Comparison of ENCODE assay signal across 7 cellular contexts in genomic region chr11:108009497-108010360, GRCh38. TPM values are rescaled to one million over a fixed set of nuclear protein-coding genes. Genes with fewer than 3 reads are reported as not detected.
DNase-seq lines count a peak whose midpoint lies in the region; ATAC-seq, FAIRE-seq and TF ChIP-seq lines count a peak whose summit lies in the region.

No MANE protein-coding gene starts in this region.

- peaks cover 12 to 55% of the 10 kb centered on the region in 2 experiments for H3K79me2 ChIP-seq in H1 (ENCODE audit: control insufficient read depth in 1 of 2, insufficient read depth in 2 of 2, low read length in 2 of 2)

- no peaks in the 10 kb centered on the region for H3K27me3 ChIP-seq in H1 (replicated peaks in 1 of 4; ENCODE audit: control insufficient read depth in 3 of 4, extremely low read depth in 1 of 4, insufficient read depth in 3 of 4, low read length in 3 of 4)
- H3K27me3 ChIP-seq in uterus = no peaks in the 10 kb centered on the region

- no peak overlapping the region for H2BK20ac ChIP-seq in H1 (ENCODE audit: low read length)

- H4K5ac ChIP-seq in H1 (ENCODE audit: insufficient read length, low read depth, low read length) = peak overlapping the region; percentile 65

- no peak for FAIRE-seq in H1 (lab: Jason Lieb, UNC)

- peak overlapping the region; percentile 96 for H2BK5ac ChIP-seq in H1 (ENCODE audit: low read depth, low read length)

- peak; percentile 21 for ATAC-seq in GM18517 (IDR thresholded peaks at IDR 0.05; ENCODE audit: unreplicated experiment)
- peak; percentile 10 for ATAC-seq in HG02571 (IDR thresholded peaks at IDR 0.05; ENCODE audit: unreplicated experiment)

- intact Hi-C loops in uterus (cut with DNase I; ENCODE audit: low total_unique reads) = no loop called here

- peak overlapping the region; percentile 91; the same call in 1 of the 2 replicates for H2AFZ ChIP-seq in H1 (ENCODE audit: low read length)

- H3K27ac ChIP-seq in H1 (ENCODE audit: low read depth, low read length) = peak overlapping the region; percentile 92
- peak overlapping the region; percentile 96 to 99 for H3K27ac ChIP-seq in uterus

- H2AK5ac ChIP-seq in H1 (ENCODE audit: low read depth, low read length) = no peak overlapping the region; the same call in 1 of the 2 replicates

- TF ChIP-seq POLR2A in H1 (IDR thresholded peaks at IDR 0.05; ENCODE audit: control extremely low read depth in 1 of 2, low read depth in 2 of 2, low read length in 2 of 2) = no peak
- no peak for TF ChIP-seq POLR2A in uterus (IDR thresholded peaks at IDR 0.05)

- no peak overlapping the region for H3K14ac ChIP-seq in H1 (ENCODE audit: insufficient read length)

- H3K4me1 ChIP-seq in H1 (replicated peaks in 1 of 4; ENCODE audit: control insufficient read depth in 3 of 4, insufficient read depth in 4 of 4, low read length in 3 of 4) (peaks cover 0 to 7% (median 3%) of the 10 kb centered on the region in 4 experiments; a peak in 4 of 7 replicates), uterus (no peaks in the 10 kb centered on the region)

- H3K23me2 ChIP-seq in H1 (ENCODE audit: low read depth, low read length) = peaks cover 5% of the 10 kb centered on the region; the same call in 1 of the 2 replicates

- peaks cover 0 to 1% of the 10 kb centered on the region in 2 experiments for H4K20me1 ChIP-seq in H1 (replicated peaks in 1 of 2; ENCODE audit: control insufficient read depth in 1 of 2, insufficient read depth in 2 of 2, low read length in 2 of 2)

- no peak for TF ChIP-seq EP300 in H1 (IDR thresholded peaks at IDR 0.05; ENCODE audit: borderline replicate concordance in 1 of 2, low read depth in 2 of 2, low read length in 2 of 2)

- DNase-seq in RKO (ENCODE audit: low spot score) (peak; percentile 48), H1 (ENCODE audit: low read depth in 1 of 2, low spot score in 2 of 2) (no peak), midbrain (lab: John Stamatoyannopoulos, UW) (peak; percentile 34), uterus (no peak), ecto neural progenitor cell (ENCODE audit: low spot score) (no peak)

- 11% methylated on average over 30 of the region's 31 CpGs; no CpG with 5 or more reads in 1 of the 2 experiments for WGBS in H1 (ENCODE audit: extremely low coverage in 1 of 2, insufficient coverage in 1 of 2, insufficient read length in 1 of 2, insufficient replicate concordance in 2 of 2, low coverage in 1 of 2, low lambda C conversion rate in 2 of 2, missing lambda C conversion rate in 1 of 2), 2 experiments

- POLR2A ChIA-PET in H1 (lab: Charles Lee; ENCODE audit: partially characterized antibody) = interaction anchor here (0.8 to 2.3 kb wide), 22 partner anchors 8 to 213 kb away, joined by 3 to 22 read pairs (median 4); partner anchors contain the start of genes ACAT1, ATM and NPAT

- no peak overlapping the region for H2BK120ac ChIP-seq in H1 (replicated peaks; ENCODE audit: low read depth, low read length)

- TF ChIP-seq CTCF in H1 (IDR thresholded peaks at IDR 0.05; ENCODE audit: control extremely low read depth in 1 of 3, insufficient read depth in 1 of 3, low read depth in 1 of 3, low read length in 3 of 3) = no peak
- TF ChIP-seq CTCF in uterus (IDR thresholded peaks at IDR 0.05) = no peak

- no peak overlapping the region for H3K23ac ChIP-seq in H1 (ENCODE audit: insufficient read length)

- H3K4me3 ChIP-seq in H1 (ENCODE audit: extremely low read depth in 1 of 4, insufficient read depth in 2 of 4, low read depth in 3 of 4, low read length in 4 of 4) (peak overlapping the region; percentile 79 to 100 (median 95)), uterus (peak overlapping the region; percentile 68 to 97)

- no peaks in the 10 kb centered on the region for H3K36me3 ChIP-seq in H1 (ENCODE audit: control insufficient read depth in 2 of 4, insufficient read depth in 4 of 4, low read length in 3 of 4)
- no peaks in the 10 kb centered on the region for H3K36me3 ChIP-seq in uterus

- peak overlapping the region; percentile 85; the same call in 1 of the 2 replicates for H3K18ac ChIP-seq in H1 (ENCODE audit: extremely low read depth, low read length)

- peaks cover 4% of the 10 kb centered on the region for H3K79me1 ChIP-seq in H1 (ENCODE audit: low read depth, low read length)

- no peak overlapping the region for H3K4ac ChIP-seq in H1 (replicated peaks; ENCODE audit: insufficient read length, low read depth, low read length)

- H3K56ac ChIP-seq in H1 (replicated peaks; ENCODE audit: insufficient read length, low read depth, low read length) = peak overlapping the region; percentile 75

- H2BK15ac ChIP-seq in H1 (ENCODE audit: low read length) = no peak overlapping the region

- H3K9me3 ChIP-seq in H1 (ENCODE audit: insufficient read depth in 2 of 2, low read depth in 1 of 2, low read length in 1 of 2) (no peaks in the 10 kb centered on the region), uterus (no peaks in the 10 kb centered on the region)

- H2BK12ac ChIP-seq in H1 (ENCODE audit: low read depth, low read length) = peak overlapping the region; percentile 62; the same call in 1 of the 2 replicates

- CTCF ChIA-PET in H1 (lab: Charles Lee; ENCODE audit: partially characterized antibody) = interaction anchor here (0.7 to 4.7 kb wide), 21 partner anchors 10 to 138 kb away, joined by 3 to 57 read pairs (median 4); no protein-coding TSS in a partner anchor

- H4K91ac ChIP-seq in H1 (replicated peaks; ENCODE audit: insufficient read length, low read length) = peak overlapping the region; percentile 5

- H3K4me2 ChIP-seq in H1 (ENCODE audit: insufficient read depth in 1 of 2, low read depth in 2 of 2, low read length in 2 of 2) = peak overlapping the region; percentile 76 to 95

- H3K9ac ChIP-seq in H1 (replicated peaks in 1 of 4; ENCODE audit: extremely low read depth in 1 of 4, low read depth in 3 of 4, low read length in 3 of 4) = peak overlapping the region; percentile 86 to 99 (median 97)

- H4K8ac ChIP-seq in H1 (ENCODE audit: extremely low read depth, insufficient read depth, low read length) = peak overlapping the region; percentile 99; the same call in 1 of the 2 replicates

- no peak for TF ChIP-seq RAD21 in H1 (IDR thresholded peaks at IDR 0.05 in 1 of 2, conservative IDR thresholded peaks at IDR 0.05 in 1 of 2; ENCODE audit: low read depth in 2 of 2, low read length in 2 of 2)

TF ChIP-seq in H1, 55 proteins besides CTCF, POLR2A, EP300 and RAD21:
- 0 out of 4 replicates have a peak, but pooled peaks of 1 of the 2 experiments have one; percentile 26 for TF ChIP-seq SIN3A (conservative IDR thresholded peaks at IDR 0.05 in 1 of 2, IDR thresholded peaks at IDR 0.05 in 1 of 2; ENCODE audit: low read depth in 1 of 2, low read length in 2 of 2)
- TF ChIP-seq TAF1 (IDR thresholded peaks at IDR 0.05; ENCODE audit: low read depth, low read length) = peak; percentile 61
- TF ChIP-seq SAP30 (IDR thresholded peaks at IDR 0.05; ENCODE audit: insufficient read depth, insufficient replicate concordance, low read length) = no peak
- TF ChIP-seq ASH2L (IDR thresholded peaks at IDR 0.05; ENCODE audit: low read length) = peak; percentile 46
- 0 out of 2 replicates have a peak, but pooled peaks have one; percentile 39 for TF ChIP-seq SP1 (IDR thresholded peaks at IDR 0.05; ENCODE audit: low read depth, low read length)
- 0 out of 2 replicates have a peak, but pooled peaks have one; percentile 8 for TF ChIP-seq TBP (IDR thresholded peaks at IDR 0.05; ENCODE audit: low read depth, low read length)
- no peak for TF ChIP-seq CREB1 (IDR thresholded peaks at IDR 0.05)
- no peak for TF ChIP-seq FOSL1 (IDR thresholded peaks at IDR 0.05; ENCODE audit: insufficient read depth, low read depth, low read length)

RNA-seq across cellular contexts. Expression of gene CUL5, which starts 1.0 kb away (rescaled TPM):
- total RNA-seq in H1 (2021; fragmentation: NEBNext Ultra II Directional; extraction: Animal tissue kit (Norgen Biotek cat#: 25700)) = 31.8 and 32.0 TPM in 2 replicates
- polyA plus RNA-seq in H1 (2011; rRNA removed) = 4.9 and 9.8 TPM in 2 replicates
- polyA plus RNA-seq in H1 (2011; cell fraction: cytosol; rRNA removed) = 8.3 TPM
- polyA plus RNA-seq in H1 (2011; cell fraction: nucleus; rRNA removed) = 14.2 TPM
- polyA plus RNA-seq in H1 (2012, experiment 1 of 2) = 9.8 to 15.7 TPM (median 13.0 TPM) in 4 replicates
- polyA plus RNA-seq in H1 (2012, experiment 2 of 2) = 0.68 TPM
- 13.4 TPM for polyA plus RNA-seq in H1 (2013, experiment 1 of 2)
- 12.6 TPM for polyA plus RNA-seq in H1 (2013, experiment 2 of 2)
- 18.0 and 18.6 TPM in 2 replicates for polyA minus RNA-seq in H1 (2011; rRNA and poly(A)+ RNA removed)
- 20.5 TPM for polyA minus RNA-seq in H1 (2011; cell fraction: cytosol; rRNA and poly(A)+ RNA removed)
- polyA minus RNA-seq in H1 (2011; cell fraction: nucleus; rRNA and poly(A)+ RNA removed) = 60.6 TPM
- total RNA-seq in uterus = 10 to 100 TPM; 29.5 to 79.8 (median 40.9) TPM

Comparison
In these comparisons a context has a peak if more than half of its experiments do, and no peak if none do; other contexts are left out.
1. DNase-seq: peak in RKO (single experiment) and midbrain (single experiment); none in H1 (0 of 2), uterus (0 of 2) and ecto neural progenitor cell (single experiment).